In the genomic region with DNA sequence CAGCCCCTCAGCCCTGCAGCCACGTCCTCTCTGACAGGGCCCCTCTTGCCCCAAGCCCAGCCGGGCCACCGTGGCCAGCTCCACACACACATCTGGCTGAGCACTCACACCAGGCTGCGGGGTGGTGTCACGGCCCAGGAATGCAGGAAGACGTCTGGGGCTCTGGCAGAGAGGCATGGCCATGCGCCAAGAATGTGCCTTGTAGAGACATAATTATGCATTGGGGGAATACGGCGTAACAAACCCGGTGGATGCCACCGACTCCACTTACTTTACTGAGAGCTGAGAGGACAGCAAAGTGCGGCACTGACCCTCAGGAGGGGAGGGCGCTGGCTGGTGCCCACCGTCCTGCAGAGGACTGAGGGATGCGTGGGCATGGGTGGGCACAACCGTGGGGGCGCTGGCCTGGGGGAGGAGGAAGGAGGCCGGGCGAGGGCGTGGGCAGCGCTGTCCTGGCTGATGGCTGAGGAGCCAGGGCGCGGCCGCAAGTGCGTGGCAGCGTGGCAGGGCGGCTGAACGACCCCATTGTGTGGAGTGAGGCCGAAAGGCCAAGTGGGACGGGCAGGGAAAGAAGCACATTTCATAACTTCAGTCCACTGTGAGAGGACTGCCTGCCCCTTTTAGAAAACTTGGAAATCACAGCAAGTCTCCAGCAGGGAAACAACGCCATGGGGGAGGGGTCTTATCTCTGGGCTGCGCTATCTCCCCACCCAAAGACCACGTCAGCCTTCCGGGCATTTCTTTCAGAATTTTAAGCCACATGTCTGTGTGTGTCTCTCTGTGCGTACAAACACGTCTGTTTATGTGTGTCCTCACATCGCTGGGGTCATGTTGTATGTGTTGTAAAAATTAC, we compare ENCODE assay signal across 8 cellular contexts. TPM values are rescaled to one million over a fixed set of nuclear protein-coding genes. Genes with fewer than 3 reads are reported as not detected.
DNase-seq lines count a peak whose midpoint lies in the region; ATAC-seq and TF ChIP-seq lines count a peak whose summit lies in the region.

No MANE protein-coding gene starts in this region.

- TF ChIP-seq CTCF in retinal pigment epithelial cell (conservative IDR thresholded peaks at IDR 0.05; ENCODE audit: low read depth, low read length) (no peak), GM10248 (IDR thresholded peaks at IDR 0.05; ENCODE audit: control extremely low read depth, extremely low read depth, low read depth, missing control alignments) (no peak)

- H3K9me3 ChIP-seq in SJCRH30 (replicated peaks) = no peaks in the 10 kb centered on the region

- no peaks in the 10 kb centered on the region for H3K36me3 Mint-ChIP-seq in activated naive CD8-positive, alpha-beta T cell treated with anti-CD3 and anti-CD28 coated beads, Interleukin-2, amount 50 U/mL, for 24 hours (ENCODE audit: low read depth)

- H3K36me3 ChIP-seq in SJCRH30 = no peaks in the 10 kb centered on the region

- H3K27me3 Mint-ChIP-seq in activated naive CD8-positive, alpha-beta T cell treated with anti-CD3 and anti-CD28 coated beads, Interleukin-2, amount 50 U/mL, for 24 hours = peaks cover 10% of the 10 kb centered on the region

- H3K4me3 Mint-ChIP-seq in activated naive CD8-positive, alpha-beta T cell treated with anti-CD3 and anti-CD28 coated beads, Interleukin-2, amount 50 U/mL, for 24 hours = no peak overlapping the region

- ATAC-seq in activated naive CD8-positive, alpha-beta T cell treated with anti-CD3 and anti-CD28 coated beads, Interleukin-2, amount 50 U/mL, for 24 hours = no peak

- H3K27ac ChIP-seq in SJCRH30 = peak overlapping the region; percentile 95

- POLR2A ChIA-PET in GM10248 (lab: Yijun Ruan, JAX) = no interaction called here

- no peaks in the 10 kb centered on the region for H3K9me3 Mint-ChIP-seq in activated naive CD8-positive, alpha-beta T cell treated with anti-CD3 and anti-CD28 coated beads, Interleukin-2, amount 50 U/mL, for 24 hours

- CTCF ChIA-PET in GM10248 (lab: Yijun Ruan, JAX) = no interaction called here

- DNase-seq in ELF-1 (ENCODE audit: low read depth, low spot score) (peak; percentile 84), SJCRH30 (peak; percentile 97 to 99), foreskin melanocyte (peak; percentile 89), retinal pigment epithelial cell (ENCODE audit: low read depth) (peak; percentile 84), GM10248 (ENCODE audit: extremely low spot score) (no peak), activated gamma-delta T cell treated with Interleukin-2 at 50 U/mL for 16 hours (no peak)
- DNase-seq in activated naive CD8-positive, alpha-beta T cell treated with anti-CD3 and anti-CD28 coated beads, Interleukin-2, amount 50 U/mL, for 24 hours = no peak
- DNase-seq in stimulated activated CD4-positive, alpha-beta T cell treated with anti-CD3 and anti-CD28 coated beads, Interleukin-4, amount 100 ng/mL, for 1 hour = no peak

- H3K27ac Mint-ChIP-seq in activated naive CD8-positive, alpha-beta T cell treated with anti-CD3 and anti-CD28 coated beads, Interleukin-2, amount 50 U/mL, for 24 hours = no peak overlapping the region

- no peaks in the 10 kb centered on the region for H3K27me3 ChIP-seq in SJCRH30

- H3K4me1 ChIP-seq in SJCRH30 = peaks cover 41% of the 10 kb centered on the region

- H3K4me1 Mint-ChIP-seq in activated naive CD8-positive, alpha-beta T cell treated with anti-CD3 and anti-CD28 coated beads, Interleukin-2, amount 50 U/mL, for 24 hours = no peaks in the 10 kb centered on the region

- H3K4me3 ChIP-seq in SJCRH30 = peak overlapping the region; percentile 54
- H3K4me3 ChIP-seq in retinal pigment epithelial cell (ENCODE audit: low read length) = peak overlapping the region; percentile 19

RNA-seq across cellular contexts. Expression of a gene that starts 30.6 kb away (rescaled TPM):
- total RNA-seq in SJCRH30 (2014; rRNA removed; shearing (Covaris generic)) = 46.2 and 49.7 TPM in 2 replicates

Comparison
In these comparisons a context has a peak if more than half of its experiments do, and no peak if none do; other contexts are left out.
1. DNase-seq: peak in ELF-1 (single experiment), SJCRH30 (2 of 2), foreskin melanocyte (single experiment) and retinal pigment epithelial cell (single experiment); none in activated naive CD8-positive, alpha-beta T cell treated with anti-CD3 and anti-CD28 coated beads, Interleukin-2, amount 50 U/mL, for 24 hours (single experiment), GM10248 (single experiment), activated gamma-delta T cell treated with Interleukin-2 at 50 U/mL for 16 hours (single experiment) and stimulated activated CD4-positive, alpha-beta T cell treated with anti-CD3 and anti-CD28 coated beads, Interleukin-4, amount 100 ng/mL, for 1 hour (single experiment).